ENCODE assay signal across 17 cellular contexts in genomic region chr15:25245801-25246622, GRCh38.
DNase-seq lines count a peak whose midpoint lies in the region; ATAC-seq and TF ChIP-seq lines count a peak whose summit lies in the region.
"Had no signal": no experiment of that assay in that cellular context is flagged by ENCODE, and none has a peak within 500 bp of the region (broad histone marks: within the 10 kb centered on the region; RNA-seq: fewer than 3 reads in every experiment).

No MANE protein-coding gene starts in this region.

- TF ChIP-seq POLR2A in heart left ventricle (IDR thresholded peaks at IDR 0.05) (no peak), uterus (IDR thresholded peaks at IDR 0.05) (no peak), gastroesophageal sphincter (IDR thresholded peaks at IDR 0.05) (no peak)

- intact Hi-C loops in heart left ventricle (cut with DNase I): loop anchor here in 1 of 10 donors (5.0 kb wide), 1 partner anchor 39 kb away; no protein-coding TSS in a partner anchor
- intact Hi-C loops in left ventricle myocardium inferior (cut with micrococcal nuclease): no loop called here
- intact Hi-C loops in dorsolateral prefrontal cortex (cut with DNase I): no loop called here
- intact Hi-C loops in uterus (cut with DNase I; ENCODE audit: low total_unique reads): no loop called here

- TF ChIP-seq CTCF in heart left ventricle (IDR thresholded peaks at IDR 0.05) (no peak), left ventricle myocardium inferior (IDR thresholded peaks at IDR 0.05; ENCODE audit: borderline replicate concordance) (no peak), dorsolateral prefrontal cortex (IDR thresholded peaks at IDR 0.05 in 54 of 56, conservative IDR thresholded peaks at IDR 0.05 in 2 of 56; ENCODE audit: low read depth in 1 of 56, partially characterized antibody in 56 of 56) (no peak), osteoblast (IDR thresholded peaks at IDR 0.05; ENCODE audit: extremely low read depth, low read depth, low read length) (no peak), uterus (IDR thresholded peaks at IDR 0.05) (no peak), gastroesophageal sphincter (IDR thresholded peaks at IDR 0.05) (no peak)

- WGBS in heart left ventricle, 4 donors: 84 to 88% (median 87%) methylated on average over 9 to 17 of the region's 17 CpGs
- no CpG with 5 or more reads among the region's 17 CpGs for WGBS in gastroesophageal sphincter (ENCODE audit: low coverage in 1 of 2), 2 donors

- H4K20me1 ChIP-seq in osteoblast (ENCODE audit: insufficient read depth, low read length): no peaks in the 10 kb centered on the region

- ATAC-seq in heart left ventricle (no peak), gastroesophageal sphincter (no peak), GM18861 (IDR thresholded peaks at IDR 0.05; ENCODE audit: unreplicated experiment) (no peak)
- ATAC-seq: esophagus mucosa, GM12878 had no signal

- H3K4me1 ChIP-seq in heart left ventricle (no peaks in the 10 kb centered on the region), left ventricle myocardium inferior (no peaks in the 10 kb centered on the region), osteoblast (ENCODE audit: insufficient read depth, low read length) (no peaks in the 10 kb centered on the region), uterus (no peaks in the 10 kb centered on the region), gastroesophageal sphincter (no peaks in the 10 kb centered on the region), SJCRH30 (no peaks in the 10 kb centered on the region)
- H3K4me1 ChIP-seq: HAP-1 had no signal

- no peaks in the 10 kb centered on the region for H3K27me3 ChIP-seq in heart left ventricle
- no peaks in the 10 kb centered on the region for H3K27me3 ChIP-seq in left ventricle myocardium inferior (ENCODE audit: low read depth)
- no peaks in the 10 kb centered on the region for H3K27me3 ChIP-seq in dorsolateral prefrontal cortex
- no peaks in the 10 kb centered on the region for H3K27me3 ChIP-seq in osteoblast (ENCODE audit: insufficient read depth, low read length)
- H3K27me3 ChIP-seq in uterus: no peaks in the 10 kb centered on the region
- no peaks in the 10 kb centered on the region for H3K27me3 ChIP-seq in gastroesophageal sphincter
- no peaks in the 10 kb centered on the region for H3K27me3 ChIP-seq in SJCRH30
- H3K27me3 ChIP-seq: cardiac muscle cell had no signal

- peaks cover 0 to 35% (median 0%) of the 10 kb centered on the region in 12 donors for H3K9me3 ChIP-seq in heart left ventricle
- peaks cover 52% of the 10 kb centered on the region for H3K9me3 ChIP-seq in left ventricle myocardium inferior (replicated peaks)
- H3K9me3 ChIP-seq in osteoblast (ENCODE audit: low read depth, low read length): no peaks in the 10 kb centered on the region
- H3K9me3 ChIP-seq in uterus: no peaks in the 10 kb centered on the region
- H3K9me3 ChIP-seq in gastroesophageal sphincter: peaks cover 0 to 93% (median 0%) of the 10 kb centered on the region in 3 donors
- no peaks in the 10 kb centered on the region for H3K9me3 ChIP-seq in SJCRH30 (replicated peaks)

- H2AFZ ChIP-seq in osteoblast (ENCODE audit: low read length): no peak overlapping the region

- TF ChIP-seq EP300 in gastroesophageal sphincter (IDR thresholded peaks at IDR 0.05): no peak

- no peaks in the 10 kb centered on the region for H3K79me2 ChIP-seq in osteoblast (ENCODE audit: insufficient read depth, low read length)

- H3K4me3 ChIP-seq in heart left ventricle: no peak overlapping the region
- no peak overlapping the region for H3K4me3 ChIP-seq in left ventricle myocardium inferior
- no peak overlapping the region for H3K4me3 ChIP-seq in dorsolateral prefrontal cortex
- no peak overlapping the region for H3K4me3 ChIP-seq in osteoblast (ENCODE audit: insufficient read depth, low read length)
- no peak overlapping the region for H3K4me3 ChIP-seq in uterus
- no peak overlapping the region for H3K4me3 ChIP-seq in gastroesophageal sphincter
- H3K4me3 ChIP-seq in SJCRH30: no peak overlapping the region
- H3K4me3 ChIP-seq: cardiac muscle cell, GM12878, HAP-1, lung had no signal

- H3K27ac ChIP-seq in heart left ventricle: no peak overlapping the region
- no peak overlapping the region for H3K27ac ChIP-seq in left ventricle myocardium inferior (replicated peaks)
- no peak overlapping the region for H3K27ac ChIP-seq in dorsolateral prefrontal cortex
- H3K27ac ChIP-seq in osteoblast (ENCODE audit: low read depth, low read length): no peak overlapping the region
- no peak overlapping the region for H3K27ac ChIP-seq in uterus
- no peak overlapping the region for H3K27ac ChIP-seq in gastroesophageal sphincter
- no peak overlapping the region for H3K27ac ChIP-seq in SJCRH30
- H3K27ac ChIP-seq: cardiac muscle cell had no signal

- DNase-seq in heart left ventricle (peak in 3 of 5 donors; percentile 2 to 26 (median 17)), left ventricle myocardium inferior (no peak), dorsolateral prefrontal cortex (peak in 8 of 10 donors; percentile 1 to 28 (median 13)), osteoblast (ENCODE audit: insufficient read length, low spot score, missing footprints) (peak; percentile 68), uterus (peak; percentile 4 to 5), SJCRH30 (no peak)
- DNase-seq: activated CD4-positive, alpha-beta T cell treated with anti-CD3 and anti-CD28 coated beads, Interleukin-2, amount 50 U/mL, for 4 hours; NCI-H1105 treated with DMSO at 0.1 percent for 48 hours; NCI-H524 treated with DMSO at 0.1 percent for 48 hours; SHP77 treated with DMSO at 0.1 percent for 48 hours had no signal

- no peaks in the 10 kb centered on the region for H3K36me3 ChIP-seq in heart left ventricle
- no peaks in the 10 kb centered on the region for H3K36me3 ChIP-seq in left ventricle myocardium inferior
- H3K36me3 ChIP-seq in osteoblast (ENCODE audit: insufficient read depth, low read length): no peaks in the 10 kb centered on the region
- H3K36me3 ChIP-seq in uterus: no peaks in the 10 kb centered on the region
- peaks cover 0 to 15% of the 10 kb centered on the region in 2 donors for H3K36me3 ChIP-seq in gastroesophageal sphincter
- no peaks in the 10 kb centered on the region for H3K36me3 ChIP-seq in SJCRH30
- H3K36me3 ChIP-seq: cardiac muscle cell, HAP-1 had no signal

- no peak overlapping the region for H3K4me2 ChIP-seq in osteoblast (ENCODE audit: insufficient read depth, low read length)

Comparison
In these comparisons a context has a peak if more than half of its experiments do, and no peak if none do; other contexts are left out.
1. DNase-seq: peak in heart left ventricle (3 of 5), dorsolateral prefrontal cortex (8 of 10), osteoblast (single experiment) and uterus (2 of 2); none in left ventricle myocardium inferior (single experiment) and SJCRH30 (0 of 2).